Comparison of ENCODE assay signal across 16 cellular contexts in genomic region chr6:72894091-72894490, GRCh38.
DNase-seq lines count a peak whose midpoint lies in the region; ATAC-seq and TF ChIP-seq lines count a peak whose summit lies in the region.
"Had no signal": no experiment of that assay in that cellular context is flagged by ENCODE, and none has a peak within 500 bp of the region (broad histone marks: within the 10 kb centered on the region; RNA-seq: fewer than 3 reads in every experiment).

No MANE protein-coding gene starts in this region.

- DNase-seq in DMS153 treated with DMSO at 0.1 percent for 48 hours (lab: John Stamatoyannopoulos, UW; ENCODE audit: unreplicated experiment) (peak; percentile 60), KBM-7 (peak; percentile 28), NCI-H774 (lab: John Stamatoyannopoulos, UW) (peak; percentile 84), kidney glomerular epithelial cell (lab: John Stamatoyannopoulos, UW) (peak; percentile 24)
- DNase-seq in activated naive CD4-positive, alpha-beta T cell treated with anti-CD3 and anti-CD28 coated beads, Interleukin-2, amount 50 U/mL, for 72 hours (ENCODE audit: low spot score in 2 of 2): no peak
- DNase-seq: activated CD4-positive, alpha-beta T cell treated with anti-CD3 and anti-CD28 coated beads for 1 hour; activated CD8-positive, alpha-beta memory T cell treated with anti-CD3 and anti-CD28 coated beads, Interleukin-2, amount 10 ng/mL, durations not matched to agents 7 days and 5 days; esophagus squamous epithelium; HFFc6; naive thymus-derived CD8-positive, alpha-beta T cell; NCI-H1436; NCI-H526; stimulated activated CD4-positive, alpha-beta T cell treated with anti-CD3 and anti-CD28 coated beads, Interleukin-2, amount 100 ng/mL, for 24 hours had no signal

- H3K9me3 Mint-ChIP-seq in activated naive CD4-positive, alpha-beta T cell treated with anti-CD3 and anti-CD28 coated beads, Interleukin-2, amount 50 U/mL, for 72 hours: peaks cover 5 to 8% of the 10 kb centered on the region in 2 donors
- H3K9me3 Mint-ChIP-seq: activated T-helper 2 cell treated with anti-CD3 and anti-CD28 coated beads, Interferon-gamma antibody, Interleukin-2, Interleukin-4, amounts not matched to agents 10 μg/mL and 5 μg/mL and 100 μg/mL, durations not matched to agents 14 hours and 24 hours and 36 hours had no signal

- peaks cover 5 to 9% of the 10 kb centered on the region in 2 donors for H3K36me3 Mint-ChIP-seq in activated naive CD4-positive, alpha-beta T cell treated with anti-CD3 and anti-CD28 coated beads, Interleukin-2, amount 50 U/mL, for 72 hours

- no peak overlapping the region for H3K27ac Mint-ChIP-seq in activated naive CD4-positive, alpha-beta T cell treated with anti-CD3 and anti-CD28 coated beads, Interleukin-2, amount 50 U/mL, for 72 hours
- H3K27ac Mint-ChIP-seq: activated CD8-positive, alpha-beta memory T cell treated with anti-CD3 and anti-CD28 coated beads, Interleukin-2, amount 10 ng/mL, durations not matched to agents 7 days and 5 days; activated T-helper 2 cell treated with anti-CD3 and anti-CD28 coated beads, Interferon-gamma antibody, Interleukin-2, Interleukin-4, amounts not matched to agents 10 μg/mL and 5 μg/mL and 100 μg/mL, durations not matched to agents 14 hours and 24 hours and 36 hours; HFFc6; naive thymus-derived CD8-positive, alpha-beta T cell had no signal

- in situ Hi-C loops in KBM-7 (cut with MboI; ENCODE audit: low pct_unique_long_range_greater_than_20kb, low sequenced_read_pairs): no loop called here

- ATAC-seq in GM21576 (IDR thresholded peaks at IDR 0.05; ENCODE audit: unreplicated experiment) (no peak), SK-N-SH treated with all-trans-retinoic acid at 6 μM for 48 hours (no peak)
- ATAC-seq in activated naive CD4-positive, alpha-beta T cell treated with anti-CD3 and anti-CD28 coated beads, Interleukin-2, amount 50 U/mL, for 72 hours: no peak
- ATAC-seq: activated CD8-positive, alpha-beta memory T cell treated with anti-CD3 and anti-CD28 coated beads, Interleukin-2, amount 10 ng/mL, durations not matched to agents 7 days and 5 days; naive thymus-derived CD8-positive, alpha-beta T cell had no signal

TF ChIP-seq in SK-N-SH treated with all-trans-retinoic acid at 6 μM for 48 hours, 23 proteins besides CTCF, POLR2A, EP300 and RAD21:
- TF ChIP-seq PATZ1 (CRISPR knock-in tag; IDR thresholded peaks at IDR 0.05; ENCODE audit: borderline replicate concordance): no peak
- TF ChIP-seq BACH2 (CRISPR knock-in tag; IDR thresholded peaks at IDR 0.05; ENCODE audit: borderline replicate concordance): no peak
- TF ChIP-seq TOX (CRISPR knock-in tag; IDR thresholded peaks at IDR 0.05; ENCODE audit: borderline replicate concordance): no peak
- TF ChIP-seq CSDC2 (CRISPR knock-in tag; IDR thresholded peaks at IDR 0.05): no peak
TF ChIP-seq in SK-N-SH treated with all-trans-retinoic acid at 6 μM for 48 hours: peak in this region for 0.

Comparison
In these comparisons a context has a peak if more than half of its experiments do, and no peak if none do; other contexts are left out.
1. DNase-seq: peak in DMS153 treated with DMSO at 0.1 percent for 48 hours (single experiment), KBM-7 (single experiment), NCI-H774 (single experiment) and kidney glomerular epithelial cell (single experiment); none in activated naive CD4-positive, alpha-beta T cell treated with anti-CD3 and anti-CD28 coated beads, Interleukin-2, amount 50 U/mL, for 72 hours (0 of 2).